ENCODE assay signal across 24 cellular contexts in the genomic region with DNA sequence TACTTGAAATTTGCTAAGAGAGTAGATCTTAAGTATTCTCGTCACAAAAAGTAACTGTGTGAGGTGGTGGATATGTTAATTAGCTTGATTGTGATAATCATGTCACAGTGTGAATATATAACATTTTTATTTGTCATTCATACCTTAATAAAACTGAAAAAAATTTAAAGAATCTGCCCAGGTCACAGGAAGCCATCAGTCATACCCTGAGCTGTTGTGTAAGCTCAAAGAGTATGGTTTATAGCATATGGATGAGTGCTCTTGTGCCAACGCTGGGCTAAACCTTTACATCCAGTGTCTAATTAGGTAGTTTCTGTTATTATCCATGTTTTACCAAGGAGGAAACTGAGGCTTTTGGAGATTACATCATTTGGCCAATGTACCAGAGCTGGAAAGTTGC. TPM values are rescaled to one million over a fixed set of nuclear protein-coding genes. Genes with fewer than 3 reads are reported as not detected.
DNase-seq lines count a peak whose midpoint lies in the region; ATAC-seq, FAIRE-seq and TF ChIP-seq lines count a peak whose summit lies in the region.
"Had no signal": no experiment of that assay in that cellular context is flagged by ENCODE, and none has a peak within 500 bp of the region (broad histone marks: within the 10 kb centered on the region; RNA-seq: fewer than 3 reads in every experiment).

No MANE protein-coding gene starts in this region.

- peak overlapping the region; percentile 2 for H3K27ac ChIP-seq in lower lobe of right lung
- H3K27ac ChIP-seq in transverse colon, result peak overlapping the region; percentile 47 to 56 (median 50)
- H3K27ac ChIP-seq: hepatocyte had no signal

- no peaks in the 10 kb centered on the region for H3K27me3 ChIP-seq in lower lobe of right lung (ENCODE audit: low read depth)
- H3K27me3 ChIP-seq in transverse colon, result no peaks in the 10 kb centered on the region
- H3K27me3 ChIP-seq: dorsolateral prefrontal cortex, hepatocyte had no signal

- TF ChIP-seq POLR2A in transverse colon (IDR thresholded peaks at IDR 0.05), result no peak
- TF ChIP-seq POLR2A in GM12891 (IDR thresholded peaks at IDR 0.05; ENCODE audit: low read depth, low read length), result no peak

- H3K4me1 ChIP-seq in lower lobe of right lung (peaks cover 39% of the 10 kb centered on the region), transverse colon (peaks cover 13 to 45% (median 21%) of the 10 kb centered on the region in 4 donors)

- H3K4me3 Mint-ChIP-seq in endothelial cell (ENCODE audit: unreplicated experiment), result no peak overlapping the region
- H3K4me3 Mint-ChIP-seq: activated naive CD8-positive, alpha-beta T cell treated with anti-CD3 and anti-CD28 coated beads, Interleukin-2, amount 50 U/mL, for 24 hours; CD8-positive, alpha-beta memory T cell; neural crest cell had no signal

- H3K27me3 Mint-ChIP-seq in endothelial cell (ENCODE audit: unreplicated experiment), result peaks cover 2% of the 10 kb centered on the region
- H3K27me3 Mint-ChIP-seq: activated naive CD8-positive, alpha-beta T cell treated with anti-CD3 and anti-CD28 coated beads, Interleukin-2, amount 50 U/mL, for 24 hours; CD8-positive, alpha-beta memory T cell had no signal

- FAIRE-seq in RCC 7860 (lab: Jason Lieb, UNC) (no peak), urothelium cell line (lab: Jason Lieb, UNC) (no peak), GM12891 (lab: Jason Lieb, UNC) (no peak)
- FAIRE-seq: A204.1 had no signal

- H3K36me3 ChIP-seq in lower lobe of right lung, result peaks cover 31% of the 10 kb centered on the region
- no peaks in the 10 kb centered on the region for H3K36me3 ChIP-seq in transverse colon

- H3K4me3 ChIP-seq in lower lobe of right lung (no peak overlapping the region), transverse colon (no peak overlapping the region)
- H3K4me3 ChIP-seq: dorsolateral prefrontal cortex, hepatocyte had no signal

- no peak overlapping the region for H3K27ac Mint-ChIP-seq in endothelial cell (ENCODE audit: unreplicated experiment)
- H3K27ac Mint-ChIP-seq: activated naive CD8-positive, alpha-beta T cell treated with anti-CD3 and anti-CD28 coated beads, Interleukin-2, amount 50 U/mL, for 24 hours; activated T-helper 2 cell treated with anti-CD3 and anti-CD28 coated beads, Interferon-gamma antibody, Interleukin-2, Interleukin-4, amounts not matched to agents 10 μg/mL and 5 μg/mL and 100 μg/mL, durations not matched to agents 14 hours and 24 hours and 36 hours had no signal

- DNase-seq in SIG-M5 treated with dmso at 0.1 percent for 504 hours (lab: John Stamatoyannopoulos, UW; ENCODE audit: unreplicated experiment) (peak; percentile 49), SIG-M5 (lab: John Stamatoyannopoulos, UW) (no peak), RCC 7860 (ENCODE audit: low spot score) (peak; percentile 15), lower lobe of right lung (no peak), transverse colon (no peak), endothelial cell (ENCODE audit: low spot score) (no peak), urothelium cell line (ENCODE audit: low spot score) (no peak), GM12891 (ENCODE audit: insufficient read length, low spot score) (no peak)
- DNase-seq: activated CD4-positive, alpha-beta T cell treated with anti-CD3 and anti-CD28 coated beads for 1 hour; activated naive CD8-positive, alpha-beta T cell treated with anti-CD3 and anti-CD28 coated beads, Interleukin-2, amount 50 U/mL, for 24 hours; CD8-positive, alpha-beta memory T cell; dorsolateral prefrontal cortex; H7; islet precursor cell; KBM-7; mesendoderm; NCI-H1105 treated with DMSO at 0.1 percent for 48 hours; NCI-H748 treated with DMSO at 0.1 percent for 48 hours; stimulated activated CD4-positive, alpha-beta T cell treated with anti-CD3 and anti-CD28 coated beads, Interleukin-1b, Interleukin-23, amount 100 ng/mL, for 48 hours had no signal

- in situ Hi-C loops in transverse colon (cut with MboI; ENCODE audit: low pct_ligation_motif_present in 1 of 4, low pct_unique_long_range_greater_than_20kb in 1 of 4, low sequenced_read_pairs in 3 of 4), result no loop called here

- TF ChIP-seq CTCF in lower lobe of right lung (IDR thresholded peaks at IDR 0.05) (no peak), transverse colon (IDR thresholded peaks at IDR 0.05) (no peak), endothelial cell (IDR thresholded peaks at IDR 0.05; ENCODE audit: unreplicated experiment) (no peak)

- TF ChIP-seq EP300 in transverse colon (IDR thresholded peaks at IDR 0.05; ENCODE audit: low read depth), result no peak

- WGBS in transverse colon (ENCODE audit: low coverage in 1 of 2), 2 donors, result 57 to 66% methylated on average over 2 of the region's 2 CpGs

- peaks cover 28% of the 10 kb centered on the region for H3K36me3 Mint-ChIP-seq in endothelial cell (ENCODE audit: low read depth, unreplicated experiment)
- H3K36me3 Mint-ChIP-seq: CD8-positive, alpha-beta memory T cell had no signal

- H3K9me3 Mint-ChIP-seq in endothelial cell (ENCODE audit: unreplicated experiment), result no peaks in the 10 kb centered on the region
- H3K9me3 Mint-ChIP-seq: activated naive CD8-positive, alpha-beta T cell treated with anti-CD3 and anti-CD28 coated beads, Interleukin-2, amount 50 U/mL, for 24 hours; activated T-helper 2 cell treated with anti-CD3 and anti-CD28 coated beads, Interferon-gamma antibody, Interleukin-2, Interleukin-4, amounts not matched to agents 10 μg/mL and 5 μg/mL and 100 μg/mL, durations not matched to agents 14 hours and 24 hours and 36 hours; CD8-positive, alpha-beta memory T cell; neural crest cell had no signal

- intact Hi-C loops in lower lobe of right lung (cut with DNase I) (no loop called here), transverse colon (cut with DNase I; ENCODE audit: low total_unique reads) (no loop called here)

- H3K9me3 ChIP-seq in lower lobe of right lung (no peaks in the 10 kb centered on the region), transverse colon (no peaks in the 10 kb centered on the region)

- H3K4me1 Mint-ChIP-seq in endothelial cell (ENCODE audit: unreplicated experiment), result peaks cover 31% of the 10 kb centered on the region
- H3K4me1 Mint-ChIP-seq: neural crest cell had no signal

- ATAC-seq in lower lobe of right lung, result no peak
- ATAC-seq: activated naive CD8-positive, alpha-beta T cell treated with anti-CD3 and anti-CD28 coated beads, Interleukin-2, amount 50 U/mL, for 24 hours; esophagus mucosa had no signal

TF ChIP-seq in GM12891, 5 proteins besides CTCF, POLR2A, EP300 and RAD21:
- TF ChIP-seq SPI1 (IDR thresholded peaks at IDR 0.05; ENCODE audit: low read depth, low read length) (no peak), PAX5 (IDR thresholded peaks at IDR 0.05; ENCODE audit: insufficient read depth, low read length, severe bottlenecking) (no peak), POLR2AphosphoS5 (IDR thresholded peaks at IDR 0.05; ENCODE audit: low read depth, low read length) (no peak), TAF1 (IDR thresholded peaks at IDR 0.05; ENCODE audit: low read depth, low read length) (no peak), POU2F2 (IDR thresholded peaks at IDR 0.05; ENCODE audit: low read depth, low read length) (no peak)

RNA-seq across cellular contexts. Expression of a gene that starts 11.3 kb away (rescaled TPM):
- 61.6 TPM for total RNA-seq in lower lobe of right lung
- total RNA-seq in transverse colon, result 100 to 1,000 TPM in 1 of 4 donors, 10 to 100 TPM in 3; 40.8 to 106 (median 80.4) TPM
- 184 TPM for total RNA-seq in endothelial cell (ENCODE audit: unreplicated experiment)
- polyA plus RNA-seq in GM12891 (2012; ENCODE audit: low read depth, missing spikeins), result 27.4 TPM

RNA-seq across cellular contexts. Expression of a gene that starts 57.8 kb away (rescaled TPM):
- total RNA-seq in lower lobe of right lung (7.7 TPM), transverse colon (1 to 10 TPM; 2.6 to 5.4 (median 2.9) TPM), endothelial cell (ENCODE audit: unreplicated experiment) (137 TPM)
- 112 TPM for polyA plus RNA-seq in GM12891 (2012; ENCODE audit: low read depth, missing spikeins)

Comparison
In these comparisons a context has a peak if more than half of its experiments do, and no peak if none do; other contexts are left out.
1. DNase-seq: peak in SIG-M5 treated with dmso at 0.1 percent for 504 hours (single experiment) and RCC 7860 (single experiment); none in SIG-M5 (single experiment), lower lobe of right lung (single experiment), transverse colon (single experiment), endothelial cell (single experiment), urothelium cell line (single experiment) and GM12891 (single experiment).
2. RNA of a gene that starts 57.8 kb away (total RNA-seq): 137 TPM in endothelial cell (single experiment); 7.7 TPM in lower lobe of right lung (single experiment) and 2.6 to 5.4 TPM in transverse colon; every median in the first group is over 10 times any median in the second.